ENCODE assay signal across 8 cellular contexts in the genomic region with DNA sequence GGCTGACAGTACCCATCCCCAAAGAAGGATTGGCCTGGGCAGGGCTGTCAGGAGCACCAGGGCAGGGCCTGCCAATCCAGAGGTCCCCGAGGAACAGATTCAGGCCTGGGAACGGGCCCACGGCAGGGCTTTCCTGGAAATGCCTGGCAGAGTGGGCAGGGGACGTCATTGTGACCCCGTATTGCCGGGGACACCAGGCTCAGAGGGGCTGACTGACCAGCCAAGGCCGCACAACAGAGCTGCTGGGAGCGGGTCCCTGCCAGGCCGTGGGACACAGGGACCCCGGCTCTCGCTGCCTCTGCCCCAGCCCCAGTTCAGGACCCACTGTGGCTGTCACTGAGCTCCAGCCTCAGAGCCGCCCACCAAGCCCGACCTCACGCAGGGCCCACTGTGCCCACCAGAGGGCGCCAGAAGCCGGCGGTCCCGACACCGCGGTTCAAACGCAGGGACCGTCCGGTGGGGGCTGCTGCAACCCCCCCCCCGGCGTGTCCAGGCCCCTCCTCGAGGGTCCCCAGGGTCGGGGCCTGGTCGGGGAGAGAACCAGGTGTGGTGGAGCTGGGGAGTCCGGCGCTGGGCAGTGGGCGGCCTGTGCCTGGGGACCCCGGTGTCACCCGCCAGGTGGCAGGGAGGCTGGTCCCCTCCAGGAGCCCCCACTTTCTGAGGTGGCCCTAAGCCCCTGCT. TPM values are rescaled to one million over a fixed set of nuclear protein-coding genes. Genes with fewer than 3 reads are reported as not detected.
A peak's percentile ranks its signal among the peaks of the same experiment; 100 is the strongest.
DNase-seq lines count a peak whose midpoint lies in the region; ATAC-seq and TF ChIP-seq lines count a peak whose summit lies in the region.

No MANE protein-coding gene starts in this region.

- peaks cover 0 to 4% of the 10 kb centered on the region in 2 donors for H3K36me3 Mint-ChIP-seq in activated naive CD4-positive, alpha-beta T cell treated with anti-CD3 and anti-CD28 coated beads, Interleukin-2, amount 50 U/mL, for 72 hours

- no peak overlapping the region for H3K27ac Mint-ChIP-seq in activated naive CD4-positive, alpha-beta T cell treated with anti-CD3 and anti-CD28 coated beads, Interleukin-2, amount 50 U/mL, for 72 hours

- ATAC-seq in activated naive CD4-positive, alpha-beta T cell treated with anti-CD3 and anti-CD28 coated beads, Interleukin-2, amount 50 U/mL, for 72 hours = peak; percentile 69 to 85

- H3K9me3 Mint-ChIP-seq in activated naive CD4-positive, alpha-beta T cell treated with anti-CD3 and anti-CD28 coated beads, Interleukin-2, amount 50 U/mL, for 72 hours = peaks cover 0 to 4% of the 10 kb centered on the region in 2 donors

- no peak overlapping the region for H3K4me3 ChIP-seq in GM12865 (ENCODE audit: low read depth, low read length)

- TF ChIP-seq CTCF in GM12865 (IDR thresholded peaks at IDR 0.05; ENCODE audit: insufficient read depth, low read depth, low read length, missing control alignments) = peak; percentile 71

- peak; percentile 25 for DNase-seq in GM12865 (ENCODE audit: low read depth)
- peak; percentile 72 for DNase-seq in RPMI8226
- peak in 1 of 2 donors; percentile 78 for DNase-seq in activated naive CD4-positive, alpha-beta T cell treated with anti-CD3 and anti-CD28 coated beads, Interleukin-2, amount 50 U/mL, for 72 hours (ENCODE audit: low spot score in 2 of 2)
- peak; percentile 90 for DNase-seq in iPS-NIHi11 (ENCODE audit: low spot score)
- DNase-seq in stimulated activated CD8-positive, alpha-beta memory T cell treated with anti-CD3 and anti-CD28 coated beads, Interleukin-12 subunit alpha, Interleukin-12 subunit beta, amount 100 ng/mL, for 4 hours (ENCODE audit: low read depth) = peak; percentile 46
- no peak for DNase-seq in NCI-H1694 treated with DMSO at 0.1 percent for 48 hours (lab: John Stamatoyannopoulos, UW)
- DNase-seq in NCI-H2107 (lab: John Stamatoyannopoulos, UW) = no peak
- DNase-seq in SK-N-DZ (ENCODE audit: low spot score) = no peak

RNA-seq across cellular contexts. Expression of gene SSTR5, which starts 15.2 kb away (rescaled TPM):
- not detected for total RNA-seq in activated naive CD4-positive, alpha-beta T cell treated with anti-CD3 and anti-CD28 coated beads, Interleukin-2, amount 50 U/mL, for 72 hours
- polyA plus RNA-seq in SK-N-DZ (2014; cell fraction: cytosol; rRNA removed) = 0.82 and 1.2 TPM in 2 replicates
- polyA plus RNA-seq in SK-N-DZ (2014; cell fraction: nucleus; rRNA removed) = 1.6 TPM in 1 of 2 replicates, not detected in the other

RNA-seq across cellular contexts. Expression of gene C1QTNF8, which starts 38.7 kb away (rescaled TPM):
- not detected for total RNA-seq in activated naive CD4-positive, alpha-beta T cell treated with anti-CD3 and anti-CD28 coated beads, Interleukin-2, amount 50 U/mL, for 72 hours
- polyA plus RNA-seq in SK-N-DZ (2014; cell fraction: cytosol; rRNA removed) = not detected in 2 replicates
- polyA plus RNA-seq in SK-N-DZ (2014; cell fraction: nucleus; rRNA removed) = not detected in 2 replicates

Comparison
In these comparisons a context has a peak if more than half of its experiments do, and no peak if none do; other contexts are left out.
1. DNase-seq: peak in GM12865 (single experiment), RPMI8226 (single experiment), iPS-NIHi11 (single experiment) and stimulated activated CD8-positive, alpha-beta memory T cell treated with anti-CD3 and anti-CD28 coated beads, Interleukin-12 subunit alpha, Interleukin-12 subunit beta, amount 100 ng/mL, for 4 hours (single experiment); none in NCI-H1694 treated with DMSO at 0.1 percent for 48 hours (single experiment), NCI-H2107 (single experiment) and SK-N-DZ (single experiment).